1 cellular context compared by ENCODE assay signal in the genomic region with DNA sequence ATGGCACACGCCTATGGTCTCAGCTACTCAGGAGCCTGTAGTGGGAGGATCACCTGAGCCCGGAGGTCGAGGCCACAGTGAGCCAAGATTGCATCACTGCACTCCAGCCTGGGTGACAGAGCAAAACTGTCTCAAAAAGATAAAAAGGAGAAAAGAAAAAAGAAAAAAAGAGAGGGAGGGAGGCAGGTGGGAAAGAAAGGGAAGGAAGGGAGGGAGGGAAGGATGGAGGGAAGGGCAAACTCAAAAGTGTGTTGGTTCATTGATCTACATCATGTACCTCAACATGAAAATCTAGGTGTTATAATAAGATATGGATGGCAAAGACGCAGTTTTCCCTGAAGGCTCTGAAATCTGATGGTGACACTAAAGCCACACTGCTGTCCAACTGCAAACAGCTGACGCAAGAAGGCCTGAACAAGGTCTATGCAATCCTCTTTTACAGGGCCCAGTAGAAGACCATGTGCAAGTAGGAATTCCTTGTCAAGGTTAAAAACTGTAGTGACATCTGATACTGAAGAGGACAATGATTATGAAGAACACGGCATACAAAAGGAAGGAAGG.
TF ChIP-seq lines count a peak whose summit lies in the region.

No MANE protein-coding gene starts in this region.

TF ChIP-seq in K562, 482 proteins besides CTCF, POLR2A, EP300 and RAD21 (continued from another document and continues in another):
- TF ChIP-seq, protein P1, sequence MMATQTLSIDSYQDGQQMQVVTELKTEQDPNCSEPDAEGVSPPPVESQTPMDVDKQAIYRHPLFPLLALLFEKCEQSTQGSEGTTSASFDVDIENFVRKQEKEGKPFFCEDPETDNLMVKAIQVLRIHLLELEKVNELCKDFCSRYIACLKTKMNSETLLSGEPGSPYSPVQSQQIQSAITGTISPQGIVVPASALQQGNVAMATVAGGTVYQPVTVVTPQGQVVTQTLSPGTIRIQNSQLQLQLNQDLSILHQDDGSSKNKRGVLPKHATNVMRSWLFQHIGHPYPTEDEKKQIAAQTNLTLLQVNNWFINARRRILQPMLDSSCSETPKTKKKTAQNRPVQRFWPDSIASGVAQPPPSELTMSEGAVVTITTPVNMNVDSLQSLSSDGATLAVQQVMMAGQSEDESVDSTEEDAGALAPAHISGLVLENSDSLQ (IDR thresholded peaks at IDR 0.05), result peak; percentile 23
- TF ChIP-seq SIX5 (IDR thresholded peaks at IDR 0.05; ENCODE audit: borderline replicate concordance in 1 of 2, insufficient read depth in 1 of 2, low read depth in 1 of 2, low read length in 2 of 2) (no peak), RFX1 (IDR thresholded peaks at IDR 0.05) (no peak), PHB (CRISPR knock-in tag; IDR thresholded peaks at IDR 0.05) (no peak), ERF (CRISPR knock-in tag; IDR thresholded peaks at IDR 0.05) (no peak), ZNF551 (CRISPR knock-in tag; IDR thresholded peaks at IDR 0.05) (no peak), ATF7 (IDR thresholded peaks at IDR 0.05) (peak; percentile 80; the same call in 1 of the 2 replicates), BDP1 (IDR thresholded peaks at IDR 0.05; ENCODE audit: insufficient read depth, insufficient read length) (no peak), NR3C1 (CRISPR knock-in tag; IDR thresholded peaks at IDR 0.05) (no peak), NR2C1 (IDR thresholded peaks at IDR 0.05) (peak; percentile 27; the same call in 1 of the 2 replicates), NR2C1 (tag; IDR thresholded peaks at IDR 0.05) (peak; percentile 65), KLF13 (tag; IDR thresholded peaks at IDR 0.05; ENCODE audit: borderline replicate concordance, low read depth) (no peak), KAT7 (CRISPR knock-in tag; IDR thresholded peaks at IDR 0.05; ENCODE audit: borderline replicate concordance) (no peak), FOXM1 (IDR thresholded peaks at IDR 0.05; ENCODE audit: low read depth) (no peak), FOXM1 (CRISPR knock-in tag; IDR thresholded peaks at IDR 0.05; ENCODE audit: low read depth) (no peak), TAL1 (IDR thresholded peaks at IDR 0.05) (peak; percentile 55), CTBP1 (IDR thresholded peaks at IDR 0.05; ENCODE audit: borderline replicate concordance) (peak; percentile 63), ZNF347 (CRISPR knock-in tag; IDR thresholded peaks at IDR 0.05; ENCODE audit: low read depth) (no peak), TBP (optimal IDR thresholded peaks at IDR 0.05; ENCODE audit: low read depth, low read length) (no peak), STAG1 (CRISPR knock-in tag; IDR thresholded peaks at IDR 0.05; ENCODE audit: borderline replicate concordance) (no peak), ZNF23 (CRISPR knock-in tag; IDR thresholded peaks at IDR 0.05) (no peak), GTF2A2 (tag; IDR thresholded peaks at IDR 0.05) (no peak), GABPA (tag; conservative IDR thresholded peaks at IDR 0.05; ENCODE audit: low read depth) (no peak), SMAD2 (IDR thresholded peaks at IDR 0.05; ENCODE audit: low read depth, low read length) (no peak), MAZ (CRISPR knock-in tag; conservative IDR thresholded peaks at IDR 0.05 in 1 of 2, IDR thresholded peaks at IDR 0.05 in 1 of 2) (peak in 1 of 2 experiments; percentile 45; a peak in 2 of 4 replicates), EZH2 (IDR thresholded peaks at IDR 0.05; ENCODE audit: borderline replicate concordance, low read depth, low read length) (no peak), ZNF668 (CRISPR knock-in tag; IDR thresholded peaks at IDR 0.05) (0 out of 2 replicates have a peak, but pooled peaks have one; percentile 10), RCOR1 (IDR thresholded peaks at IDR 0.05; ENCODE audit: borderline replicate concordance in 1 of 2, low read depth in 2 of 2, low read length in 2 of 2) (no peak)
- TF ChIP-seq, protein P2, sequence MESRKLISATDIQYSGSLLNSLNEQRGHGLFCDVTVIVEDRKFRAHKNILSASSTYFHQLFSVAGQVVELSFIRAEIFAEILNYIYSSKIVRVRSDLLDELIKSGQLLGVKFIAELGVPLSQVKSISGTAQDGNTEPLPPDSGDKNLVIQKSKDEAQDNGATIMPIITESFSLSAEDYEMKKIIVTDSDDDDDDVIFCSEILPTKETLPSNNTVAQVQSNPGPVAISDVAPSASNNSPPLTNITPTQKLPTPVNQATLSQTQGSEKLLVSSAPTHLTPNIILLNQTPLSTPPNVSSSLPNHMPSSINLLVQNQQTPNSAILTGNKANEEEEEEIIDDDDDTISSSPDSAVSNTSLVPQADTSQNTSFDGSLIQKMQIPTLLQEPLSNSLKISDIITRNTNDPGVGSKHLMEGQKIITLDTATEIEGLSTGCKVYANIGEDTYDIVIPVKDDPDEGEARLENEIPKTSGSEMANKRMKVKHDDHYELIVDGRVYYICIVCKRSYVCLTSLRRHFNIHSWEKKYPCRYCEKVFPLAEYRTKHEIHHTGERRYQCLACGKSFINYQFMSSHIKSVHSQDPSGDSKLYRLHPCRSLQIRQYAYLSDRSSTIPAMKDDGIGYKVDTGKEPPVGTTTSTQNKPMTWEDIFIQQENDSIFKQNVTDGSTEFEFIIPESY (CRISPR knock-in tag; IDR thresholded peaks at IDR 0.05), result no peak
- TF ChIP-seq, protein P3, sequence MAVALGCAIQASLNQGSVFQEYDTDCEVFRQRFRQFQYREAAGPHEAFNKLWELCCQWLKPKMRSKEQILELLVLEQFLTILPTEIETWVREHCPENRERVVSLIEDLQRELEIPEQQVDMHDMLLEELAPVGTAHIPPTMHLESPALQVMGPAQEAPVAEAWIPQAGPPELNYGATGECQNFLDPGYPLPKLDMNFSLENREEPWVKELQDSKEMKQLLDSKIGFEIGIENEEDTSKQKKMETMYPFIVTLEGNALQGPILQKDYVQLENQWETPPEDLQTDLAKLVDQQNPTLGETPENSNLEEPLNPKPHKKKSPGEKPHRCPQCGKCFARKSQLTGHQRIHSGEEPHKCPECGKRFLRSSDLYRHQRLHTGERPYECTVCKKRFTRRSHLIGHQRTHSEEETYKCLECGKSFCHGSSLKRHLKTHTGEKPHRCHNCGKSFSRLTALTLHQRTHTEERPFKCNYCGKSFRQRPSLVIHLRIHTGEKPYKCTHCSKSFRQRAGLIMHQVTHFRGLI (CRISPR knock-in tag; IDR thresholded peaks at IDR 0.05), result no peak
- TF ChIP-seq, protein P4, sequence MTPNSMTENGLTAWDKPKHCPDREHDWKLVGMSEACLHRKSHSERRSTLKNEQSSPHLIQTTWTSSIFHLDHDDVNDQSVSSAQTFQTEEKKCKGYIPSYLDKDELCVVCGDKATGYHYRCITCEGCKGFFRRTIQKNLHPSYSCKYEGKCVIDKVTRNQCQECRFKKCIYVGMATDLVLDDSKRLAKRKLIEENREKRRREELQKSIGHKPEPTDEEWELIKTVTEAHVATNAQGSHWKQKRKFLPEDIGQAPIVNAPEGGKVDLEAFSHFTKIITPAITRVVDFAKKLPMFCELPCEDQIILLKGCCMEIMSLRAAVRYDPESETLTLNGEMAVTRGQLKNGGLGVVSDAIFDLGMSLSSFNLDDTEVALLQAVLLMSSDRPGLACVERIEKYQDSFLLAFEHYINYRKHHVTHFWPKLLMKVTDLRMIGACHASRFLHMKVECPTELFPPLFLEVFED (CRISPR knock-in tag; conservative IDR thresholded peaks at IDR 0.05), result 0 out of 2 replicates have a peak, but pooled peaks have one; percentile 47
- TF ChIP-seq, protein P5, sequence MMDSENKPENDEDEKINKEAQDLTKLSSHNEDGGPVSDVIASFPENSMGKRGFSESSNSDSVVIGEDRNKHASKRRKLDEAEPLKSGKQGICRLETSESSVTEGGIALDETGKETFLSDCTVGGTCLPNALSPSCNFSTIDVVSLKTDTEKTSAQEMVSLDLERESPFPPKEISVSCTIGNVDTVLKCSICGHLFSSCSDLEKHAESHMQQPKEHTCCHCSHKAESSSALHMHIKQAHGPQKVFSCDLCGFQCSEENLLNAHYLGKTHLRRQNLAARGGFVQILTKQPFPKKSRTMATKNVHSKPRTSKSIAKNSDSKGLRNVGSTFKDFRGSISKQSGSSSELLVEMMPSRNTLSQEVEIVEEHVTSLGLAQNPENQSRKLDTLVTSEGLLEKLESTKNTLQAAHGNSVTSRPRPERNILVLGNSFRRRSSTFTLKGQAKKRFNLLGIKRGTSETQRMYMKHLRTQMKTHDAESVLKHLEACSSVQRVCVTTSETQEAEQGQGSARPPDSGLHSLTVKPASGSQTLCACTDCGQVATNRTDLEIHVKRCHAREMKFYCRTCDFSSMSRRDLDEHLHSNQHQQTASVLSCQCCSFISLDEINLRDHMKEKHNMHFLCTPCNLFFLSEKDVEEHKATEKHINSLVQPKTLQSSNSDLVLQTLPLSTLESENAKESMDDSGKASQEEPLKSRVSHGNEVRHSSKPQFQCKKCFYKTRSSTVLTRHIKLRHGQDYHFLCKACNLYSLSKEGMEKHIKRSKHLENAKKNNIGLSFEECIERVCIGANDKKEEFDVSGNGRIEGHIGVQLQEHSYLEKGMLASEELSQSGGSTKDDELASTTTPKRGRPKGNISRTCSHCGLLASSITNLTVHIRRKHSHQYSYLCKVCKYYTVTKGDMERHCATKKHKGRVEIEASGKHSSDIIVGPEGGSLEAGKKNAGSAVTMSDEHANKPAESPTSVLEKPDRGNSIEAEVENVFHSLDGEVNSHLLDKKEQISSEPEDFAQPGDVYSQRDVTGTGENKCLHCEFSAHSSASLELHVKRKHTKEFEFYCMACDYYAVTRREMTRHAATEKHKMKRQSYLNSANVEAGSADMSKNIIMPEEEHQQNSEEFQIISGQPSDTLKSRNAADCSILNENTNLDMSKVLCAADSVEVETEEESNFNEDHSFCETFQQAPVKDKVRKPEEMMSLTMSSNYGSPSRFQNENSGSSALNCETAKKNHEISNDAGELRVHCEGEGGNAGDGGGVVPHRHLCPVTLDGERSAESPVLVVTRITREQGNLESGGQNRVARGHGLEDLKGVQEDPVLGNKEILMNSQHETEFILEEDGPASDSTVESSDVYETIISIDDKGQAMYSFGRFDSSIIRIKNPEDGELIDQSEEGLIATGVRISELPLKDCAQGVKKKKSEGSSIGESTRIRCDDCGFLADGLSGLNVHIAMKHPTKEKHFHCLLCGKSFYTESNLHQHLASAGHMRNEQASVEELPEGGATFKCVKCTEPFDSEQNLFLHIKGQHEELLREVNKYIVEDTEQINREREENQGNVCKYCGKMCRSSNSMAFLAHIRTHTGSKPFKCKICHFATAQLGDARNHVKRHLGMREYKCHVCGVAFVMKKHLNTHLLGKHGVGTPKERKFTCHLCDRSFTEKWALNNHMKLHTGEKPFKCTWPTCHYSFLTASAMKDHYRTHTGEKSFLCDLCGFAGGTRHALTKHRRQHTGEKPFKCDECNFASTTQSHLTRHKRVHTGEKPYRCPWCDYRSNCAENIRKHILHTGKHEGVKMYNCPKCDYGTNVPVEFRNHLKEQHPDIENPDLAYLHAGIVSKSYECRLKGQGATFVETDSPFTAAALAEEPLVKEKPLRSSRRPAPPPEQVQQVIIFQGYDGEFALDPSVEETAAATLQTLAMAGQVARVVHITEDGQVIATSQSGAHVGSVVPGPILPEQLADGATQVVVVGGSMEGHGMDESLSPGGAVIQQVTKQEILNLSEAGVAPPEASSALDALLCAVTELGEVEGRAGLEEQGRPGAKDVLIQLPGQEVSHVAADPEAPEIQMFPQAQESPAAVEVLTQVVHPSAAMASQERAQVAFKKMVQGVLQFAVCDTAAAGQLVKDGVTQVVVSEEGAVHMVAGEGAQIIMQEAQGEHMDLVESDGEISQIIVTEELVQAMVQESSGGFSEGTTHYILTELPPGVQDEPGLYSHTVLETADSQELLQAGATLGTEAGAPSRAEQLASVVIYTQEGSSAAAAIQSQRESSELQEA (IDR thresholded peaks at IDR 0.05; ENCODE audit: low read depth), result no peak
- TF ChIP-seq, protein P6, sequence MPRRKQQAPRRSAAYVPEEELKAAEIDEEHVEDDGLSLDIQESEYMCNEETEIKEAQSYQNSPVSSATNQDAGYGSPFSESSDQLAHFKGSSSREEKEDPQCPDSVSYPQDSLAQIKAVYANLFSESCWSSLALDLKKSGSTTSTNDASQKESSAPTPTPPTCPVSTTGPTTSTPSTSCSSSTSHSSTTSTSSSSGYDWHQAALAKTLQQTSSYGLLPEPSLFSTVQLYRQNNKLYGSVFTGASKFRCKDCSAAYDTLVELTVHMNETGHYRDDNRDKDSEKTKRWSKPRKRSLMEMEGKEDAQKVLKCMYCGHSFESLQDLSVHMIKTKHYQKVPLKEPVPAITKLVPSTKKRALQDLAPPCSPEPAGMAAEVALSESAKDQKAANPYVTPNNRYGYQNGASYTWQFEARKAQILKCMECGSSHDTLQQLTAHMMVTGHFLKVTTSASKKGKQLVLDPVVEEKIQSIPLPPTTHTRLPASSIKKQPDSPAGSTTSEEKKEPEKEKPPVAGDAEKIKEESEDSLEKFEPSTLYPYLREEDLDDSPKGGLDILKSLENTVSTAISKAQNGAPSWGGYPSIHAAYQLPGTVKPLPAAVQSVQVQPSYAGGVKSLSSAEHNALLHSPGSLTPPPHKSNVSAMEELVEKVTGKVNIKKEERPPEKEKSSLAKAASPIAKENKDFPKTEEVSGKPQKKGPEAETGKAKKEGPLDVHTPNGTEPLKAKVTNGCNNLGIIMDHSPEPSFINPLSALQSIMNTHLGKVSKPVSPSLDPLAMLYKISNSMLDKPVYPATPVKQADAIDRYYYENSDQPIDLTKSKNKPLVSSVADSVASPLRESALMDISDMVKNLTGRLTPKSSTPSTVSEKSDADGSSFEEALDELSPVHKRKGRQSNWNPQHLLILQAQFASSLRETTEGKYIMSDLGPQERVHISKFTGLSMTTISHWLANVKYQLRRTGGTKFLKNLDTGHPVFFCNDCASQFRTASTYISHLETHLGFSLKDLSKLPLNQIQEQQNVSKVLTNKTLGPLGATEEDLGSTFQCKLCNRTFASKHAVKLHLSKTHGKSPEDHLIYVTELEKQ (CRISPR knock-in tag; IDR thresholded peaks at IDR 0.05), result 0 out of 2 replicates have a peak, but pooled peaks have one; percentile 11
- TF ChIP-seq, protein P7, sequence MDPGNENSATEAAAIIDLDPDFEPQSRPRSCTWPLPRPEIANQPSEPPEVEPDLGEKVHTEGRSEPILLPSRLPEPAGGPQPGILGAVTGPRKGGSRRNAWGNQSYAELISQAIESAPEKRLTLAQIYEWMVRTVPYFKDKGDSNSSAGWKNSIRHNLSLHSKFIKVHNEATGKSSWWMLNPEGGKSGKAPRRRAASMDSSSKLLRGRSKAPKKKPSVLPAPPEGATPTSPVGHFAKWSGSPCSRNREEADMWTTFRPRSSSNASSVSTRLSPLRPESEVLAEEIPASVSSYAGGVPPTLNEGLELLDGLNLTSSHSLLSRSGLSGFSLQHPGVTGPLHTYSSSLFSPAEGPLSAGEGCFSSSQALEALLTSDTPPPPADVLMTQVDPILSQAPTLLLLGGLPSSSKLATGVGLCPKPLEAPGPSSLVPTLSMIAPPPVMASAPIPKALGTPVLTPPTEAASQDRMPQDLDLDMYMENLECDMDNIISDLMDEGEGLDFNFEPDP (CRISPR knock-in tag; IDR thresholded peaks at IDR 0.05), result no peak
- TF ChIP-seq, protein P8, sequence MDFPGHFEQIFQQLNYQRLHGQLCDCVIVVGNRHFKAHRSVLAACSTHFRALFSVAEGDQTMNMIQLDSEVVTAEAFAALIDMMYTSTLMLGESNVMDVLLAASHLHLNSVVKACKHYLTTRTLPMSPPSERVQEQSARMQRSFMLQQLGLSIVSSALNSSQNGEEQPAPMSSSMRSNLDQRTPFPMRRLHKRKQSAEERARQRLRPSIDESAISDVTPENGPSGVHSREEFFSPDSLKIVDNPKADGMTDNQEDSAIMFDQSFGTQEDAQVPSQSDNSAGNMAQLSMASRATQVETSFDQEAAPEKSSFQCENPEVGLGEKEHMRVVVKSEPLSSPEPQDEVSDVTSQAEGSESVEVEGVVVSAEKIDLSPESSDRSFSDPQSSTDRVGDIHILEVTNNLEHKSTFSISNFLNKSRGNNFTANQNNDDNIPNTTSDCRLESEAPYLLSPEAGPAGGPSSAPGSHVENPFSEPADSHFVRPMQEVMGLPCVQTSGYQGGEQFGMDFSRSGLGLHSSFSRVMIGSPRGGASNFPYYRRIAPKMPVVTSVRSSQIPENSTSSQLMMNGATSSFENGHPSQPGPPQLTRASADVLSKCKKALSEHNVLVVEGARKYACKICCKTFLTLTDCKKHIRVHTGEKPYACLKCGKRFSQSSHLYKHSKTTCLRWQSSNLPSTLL (IDR thresholded peaks at IDR 0.05), result no peak
